In genomic region chr14:82387699-82388098, GRCh38 we compare ENCODE assay signal across 20 cellular contexts.
A peak's percentile ranks its signal among the peaks of the same experiment; 100 is the strongest.
DNase-seq lines count a peak whose midpoint lies in the region; ATAC-seq, FAIRE-seq and TF ChIP-seq lines count a peak whose summit lies in the region.
"Had no signal": no experiment of that assay in that cellular context is flagged by ENCODE, and none has a peak within 500 bp of the region (broad histone marks: within the 10 kb centered on the region; RNA-seq: fewer than 3 reads in every experiment).

No MANE protein-coding gene starts in this region.

- H3K27ac ChIP-seq in 22Rv1 (peak overlapping the region; percentile 62), astrocyte (ENCODE audit: low read depth, low read length) (no peak overlapping the region)
- H3K27ac ChIP-seq: C4-2B had no signal

- H3K4me3 Mint-ChIP-seq in astrocyte (ENCODE audit: unreplicated experiment) = no peak overlapping the region
- H3K4me3 Mint-ChIP-seq: activated B cell treated with CpG ODN at 0.5 μM for 24 hours; activated CD4-positive, alpha-beta memory T cell treated with anti-CD3 and anti-CD28 coated beads for 36 hours had no signal

- H2AFZ ChIP-seq in astrocyte (ENCODE audit: low read depth, low read length) = no peak overlapping the region

- no peaks in the 10 kb centered on the region for H3K27me3 Mint-ChIP-seq in astrocyte (ENCODE audit: low read depth, unreplicated experiment)
- H3K27me3 Mint-ChIP-seq: activated B cell treated with CpG ODN at 0.5 μM for 24 hours; activated CD4-positive, alpha-beta memory T cell treated with anti-CD3 and anti-CD28 coated beads for 36 hours had no signal

- DNase-seq in astrocyte (ENCODE audit: low read depth) (peak; percentile 0), fibroblast of mammary gland (ENCODE audit: low read depth) (peak; percentile 21), putamen (ENCODE audit: low spot score) (peak; percentile 33), GM19240 (ENCODE audit: insufficient read length, low spot score) (no peak), NCI-H1417 treated with DMSO at 0.1 percent for 48 hours (lab: John Stamatoyannopoulos, UW) (no peak), NCI-H2227 (lab: John Stamatoyannopoulos, UW; ENCODE audit: unreplicated experiment) (no peak)
- DNase-seq: activated B cell treated with CpG ODN at 0.5 μM for 24 hours; activated CD4-positive, alpha-beta memory T cell treated with anti-CD3 and anti-CD28 coated beads for 36 hours; activated naive CD4-positive, alpha-beta T cell treated with anti-CD3 and anti-CD28 coated beads, Interleukin-2, amount 50 U/mL, for 16 hours; activated T-cell treated with anti-CD3 and anti-CD28 coated beads, Interleukin-2, amount 50 U/mL, for 1 hour; DMS153; NCI-H1092 treated with DMSO at 0.1 percent for 48 hours; PC-3; stimulated activated CD4-positive, alpha-beta T cell treated with anti-CD3 and anti-CD28 coated beads, Interleukin-2, amount 100 ng/mL, for 24 hours; stimulated activated naive CD4-positive, alpha-beta T cell treated with Interleukin-2 at 50 U/mL for 16 hours had no signal

- H3K9ac ChIP-seq in astrocyte (ENCODE audit: low read length) = no peak overlapping the region

- H3K4me1 ChIP-seq in astrocyte (ENCODE audit: insufficient read depth, low read length) = no peaks in the 10 kb centered on the region

- no peak overlapping the region for H3K4me2 ChIP-seq in astrocyte (ENCODE audit: low read length)

- no peaks in the 10 kb centered on the region for H3K27me3 ChIP-seq in astrocyte (ENCODE audit: insufficient read depth, low read length)

- no peaks in the 10 kb centered on the region for H3K9me3 ChIP-seq in astrocyte (ENCODE audit: insufficient read depth, low read depth, low read length)

- no peak overlapping the region for H3K27ac Mint-ChIP-seq in astrocyte (ENCODE audit: unreplicated experiment)
- H3K27ac Mint-ChIP-seq: activated B cell treated with CpG ODN at 0.5 μM for 24 hours; activated CD4-positive, alpha-beta memory T cell treated with anti-CD3 and anti-CD28 coated beads for 36 hours had no signal

- no peaks in the 10 kb centered on the region for H3K36me3 ChIP-seq in astrocyte (ENCODE audit: insufficient read depth, low read length)

- no peaks in the 10 kb centered on the region for H3K4me1 Mint-ChIP-seq in astrocyte (ENCODE audit: low read depth, unreplicated experiment)
- H3K4me1 Mint-ChIP-seq: activated B cell treated with CpG ODN at 0.5 μM for 24 hours had no signal

- TF ChIP-seq CTCF in 22Rv1 (IDR thresholded peaks at IDR 0.05) (no peak), astrocyte (IDR thresholded peaks at IDR 0.05; ENCODE audit: insufficient read depth, low read depth, low read length) (no peak), fibroblast of mammary gland (conservative IDR thresholded peaks at IDR 0.05; ENCODE audit: control insufficient read depth, insufficient read depth, low read depth, low read length) (no peak)

- no peaks in the 10 kb centered on the region for H3K79me2 ChIP-seq in astrocyte (ENCODE audit: insufficient read depth, low read length)

- ATAC-seq in HG02840 (IDR thresholded peaks at IDR 0.05; ENCODE audit: low FRiP score, unreplicated experiment) = no peak
- ATAC-seq: GM12878, PC-3 had no signal

- H3K36me3 Mint-ChIP-seq in astrocyte (ENCODE audit: low read depth, unreplicated experiment) = no peaks in the 10 kb centered on the region
- H3K36me3 Mint-ChIP-seq: activated CD4-positive, alpha-beta memory T cell treated with anti-CD3 and anti-CD28 coated beads for 36 hours had no signal

- no peaks in the 10 kb centered on the region for H4K20me1 ChIP-seq in astrocyte (ENCODE audit: insufficient read depth, low read length)

- no peak for FAIRE-seq in astrocyte (lab: Jason Lieb, UNC)
- FAIRE-seq: GM12878, HTR-8/SVneo had no signal

- H3K4me3 ChIP-seq in astrocyte (ENCODE audit: insufficient read depth, low read depth, low read length) (no peak overlapping the region), fibroblast of mammary gland (ENCODE audit: control insufficient read depth, low read depth, low read length) (no peak overlapping the region)
- H3K4me3 ChIP-seq: GM12878 had no signal

- H3K9me3 Mint-ChIP-seq in astrocyte (ENCODE audit: unreplicated experiment) = peaks cover 4% of the 10 kb centered on the region

Comparison
In these comparisons a context has a peak if more than half of its experiments do, and no peak if none do; other contexts are left out.
1. DNase-seq: peak in astrocyte (single experiment), fibroblast of mammary gland (single experiment) and putamen (single experiment); none in GM19240 (single experiment), NCI-H1417 treated with DMSO at 0.1 percent for 48 hours (single experiment) and NCI-H2227 (single experiment).